In the genomic region with DNA sequence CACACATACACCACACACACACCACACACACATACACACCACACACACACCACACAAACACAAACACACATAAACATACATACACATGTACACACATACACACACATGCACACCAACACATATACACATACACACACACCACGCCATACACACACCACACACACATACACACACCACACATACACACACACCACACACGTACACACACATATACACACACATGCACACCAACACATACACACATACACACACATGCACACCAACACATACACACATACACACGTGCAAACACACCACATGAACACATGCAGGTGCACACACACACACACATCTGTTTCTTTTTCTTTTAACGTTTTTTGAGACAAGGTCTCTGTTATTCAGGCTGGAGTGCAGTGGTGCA, we compare ENCODE assay signal across 2 cellular contexts.
TF ChIP-seq lines count a peak whose summit lies in the region.

No MANE protein-coding gene starts in this region.

TF ChIP-seq in GM12891, 5 proteins besides CTCF, POLR2A, EP300 and RAD21:
- TF ChIP-seq PAX5 (IDR thresholded peaks at IDR 0.05; ENCODE audit: insufficient read depth, low read length, severe bottlenecking) (no peak), POLR2AphosphoS5 (IDR thresholded peaks at IDR 0.05; ENCODE audit: low read depth, low read length) (no peak), POU2F2 (IDR thresholded peaks at IDR 0.05; ENCODE audit: low read depth, low read length) (no peak), SPI1 (IDR thresholded peaks at IDR 0.05; ENCODE audit: low read depth, low read length) (no peak), TAF1 (IDR thresholded peaks at IDR 0.05; ENCODE audit: low read depth, low read length) (no peak)

TF ChIP-seq in H1, 55 proteins besides CTCF, POLR2A, EP300 and RAD21:
- TF ChIP-seq, protein P1, sequence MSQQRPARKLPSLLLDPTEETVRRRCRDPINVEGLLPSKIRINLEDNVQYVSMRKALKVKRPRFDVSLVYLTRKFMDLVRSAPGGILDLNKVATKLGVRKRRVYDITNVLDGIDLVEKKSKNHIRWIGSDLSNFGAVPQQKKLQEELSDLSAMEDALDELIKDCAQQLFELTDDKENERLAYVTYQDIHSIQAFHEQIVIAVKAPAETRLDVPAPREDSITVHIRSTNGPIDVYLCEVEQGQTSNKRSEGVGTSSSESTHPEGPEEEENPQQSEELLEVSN (IDR thresholded peaks at IDR 0.05): no peak
- no peak for TF ChIP-seq CEBPB (IDR thresholded peaks at IDR 0.05; ENCODE audit: low read depth, low read length)
- TF ChIP-seq KDM4A (IDR thresholded peaks at IDR 0.05; ENCODE audit: low read depth, low read length, severe bottlenecking): no peak
- no peak for TF ChIP-seq EGR1 (IDR thresholded peaks at IDR 0.05; ENCODE audit: borderline replicate concordance, low read depth, low read length)
- TF ChIP-seq RNF2 (IDR thresholded peaks at IDR 0.05; ENCODE audit: borderline replicate concordance, low read depth, low read length, missing control alignments, poor library complexity, severe bottlenecking): no peak
- no peak for TF ChIP-seq FOSL1 (IDR thresholded peaks at IDR 0.05; ENCODE audit: insufficient read depth, low read depth, low read length)
- TF ChIP-seq NANOG (IDR thresholded peaks at IDR 0.05; ENCODE audit: insufficient read depth, low read depth, low read length, poor library complexity, severe bottlenecking): no peak
- TF ChIP-seq TEAD4 (IDR thresholded peaks at IDR 0.05; ENCODE audit: low read depth, low read length): no peak
- no peak for TF ChIP-seq KDM1A (IDR thresholded peaks at IDR 0.05; ENCODE audit: borderline replicate concordance, low read length)
- no peak for TF ChIP-seq TAF1 (IDR thresholded peaks at IDR 0.05; ENCODE audit: low read depth, low read length)
- TF ChIP-seq, protein P2, sequence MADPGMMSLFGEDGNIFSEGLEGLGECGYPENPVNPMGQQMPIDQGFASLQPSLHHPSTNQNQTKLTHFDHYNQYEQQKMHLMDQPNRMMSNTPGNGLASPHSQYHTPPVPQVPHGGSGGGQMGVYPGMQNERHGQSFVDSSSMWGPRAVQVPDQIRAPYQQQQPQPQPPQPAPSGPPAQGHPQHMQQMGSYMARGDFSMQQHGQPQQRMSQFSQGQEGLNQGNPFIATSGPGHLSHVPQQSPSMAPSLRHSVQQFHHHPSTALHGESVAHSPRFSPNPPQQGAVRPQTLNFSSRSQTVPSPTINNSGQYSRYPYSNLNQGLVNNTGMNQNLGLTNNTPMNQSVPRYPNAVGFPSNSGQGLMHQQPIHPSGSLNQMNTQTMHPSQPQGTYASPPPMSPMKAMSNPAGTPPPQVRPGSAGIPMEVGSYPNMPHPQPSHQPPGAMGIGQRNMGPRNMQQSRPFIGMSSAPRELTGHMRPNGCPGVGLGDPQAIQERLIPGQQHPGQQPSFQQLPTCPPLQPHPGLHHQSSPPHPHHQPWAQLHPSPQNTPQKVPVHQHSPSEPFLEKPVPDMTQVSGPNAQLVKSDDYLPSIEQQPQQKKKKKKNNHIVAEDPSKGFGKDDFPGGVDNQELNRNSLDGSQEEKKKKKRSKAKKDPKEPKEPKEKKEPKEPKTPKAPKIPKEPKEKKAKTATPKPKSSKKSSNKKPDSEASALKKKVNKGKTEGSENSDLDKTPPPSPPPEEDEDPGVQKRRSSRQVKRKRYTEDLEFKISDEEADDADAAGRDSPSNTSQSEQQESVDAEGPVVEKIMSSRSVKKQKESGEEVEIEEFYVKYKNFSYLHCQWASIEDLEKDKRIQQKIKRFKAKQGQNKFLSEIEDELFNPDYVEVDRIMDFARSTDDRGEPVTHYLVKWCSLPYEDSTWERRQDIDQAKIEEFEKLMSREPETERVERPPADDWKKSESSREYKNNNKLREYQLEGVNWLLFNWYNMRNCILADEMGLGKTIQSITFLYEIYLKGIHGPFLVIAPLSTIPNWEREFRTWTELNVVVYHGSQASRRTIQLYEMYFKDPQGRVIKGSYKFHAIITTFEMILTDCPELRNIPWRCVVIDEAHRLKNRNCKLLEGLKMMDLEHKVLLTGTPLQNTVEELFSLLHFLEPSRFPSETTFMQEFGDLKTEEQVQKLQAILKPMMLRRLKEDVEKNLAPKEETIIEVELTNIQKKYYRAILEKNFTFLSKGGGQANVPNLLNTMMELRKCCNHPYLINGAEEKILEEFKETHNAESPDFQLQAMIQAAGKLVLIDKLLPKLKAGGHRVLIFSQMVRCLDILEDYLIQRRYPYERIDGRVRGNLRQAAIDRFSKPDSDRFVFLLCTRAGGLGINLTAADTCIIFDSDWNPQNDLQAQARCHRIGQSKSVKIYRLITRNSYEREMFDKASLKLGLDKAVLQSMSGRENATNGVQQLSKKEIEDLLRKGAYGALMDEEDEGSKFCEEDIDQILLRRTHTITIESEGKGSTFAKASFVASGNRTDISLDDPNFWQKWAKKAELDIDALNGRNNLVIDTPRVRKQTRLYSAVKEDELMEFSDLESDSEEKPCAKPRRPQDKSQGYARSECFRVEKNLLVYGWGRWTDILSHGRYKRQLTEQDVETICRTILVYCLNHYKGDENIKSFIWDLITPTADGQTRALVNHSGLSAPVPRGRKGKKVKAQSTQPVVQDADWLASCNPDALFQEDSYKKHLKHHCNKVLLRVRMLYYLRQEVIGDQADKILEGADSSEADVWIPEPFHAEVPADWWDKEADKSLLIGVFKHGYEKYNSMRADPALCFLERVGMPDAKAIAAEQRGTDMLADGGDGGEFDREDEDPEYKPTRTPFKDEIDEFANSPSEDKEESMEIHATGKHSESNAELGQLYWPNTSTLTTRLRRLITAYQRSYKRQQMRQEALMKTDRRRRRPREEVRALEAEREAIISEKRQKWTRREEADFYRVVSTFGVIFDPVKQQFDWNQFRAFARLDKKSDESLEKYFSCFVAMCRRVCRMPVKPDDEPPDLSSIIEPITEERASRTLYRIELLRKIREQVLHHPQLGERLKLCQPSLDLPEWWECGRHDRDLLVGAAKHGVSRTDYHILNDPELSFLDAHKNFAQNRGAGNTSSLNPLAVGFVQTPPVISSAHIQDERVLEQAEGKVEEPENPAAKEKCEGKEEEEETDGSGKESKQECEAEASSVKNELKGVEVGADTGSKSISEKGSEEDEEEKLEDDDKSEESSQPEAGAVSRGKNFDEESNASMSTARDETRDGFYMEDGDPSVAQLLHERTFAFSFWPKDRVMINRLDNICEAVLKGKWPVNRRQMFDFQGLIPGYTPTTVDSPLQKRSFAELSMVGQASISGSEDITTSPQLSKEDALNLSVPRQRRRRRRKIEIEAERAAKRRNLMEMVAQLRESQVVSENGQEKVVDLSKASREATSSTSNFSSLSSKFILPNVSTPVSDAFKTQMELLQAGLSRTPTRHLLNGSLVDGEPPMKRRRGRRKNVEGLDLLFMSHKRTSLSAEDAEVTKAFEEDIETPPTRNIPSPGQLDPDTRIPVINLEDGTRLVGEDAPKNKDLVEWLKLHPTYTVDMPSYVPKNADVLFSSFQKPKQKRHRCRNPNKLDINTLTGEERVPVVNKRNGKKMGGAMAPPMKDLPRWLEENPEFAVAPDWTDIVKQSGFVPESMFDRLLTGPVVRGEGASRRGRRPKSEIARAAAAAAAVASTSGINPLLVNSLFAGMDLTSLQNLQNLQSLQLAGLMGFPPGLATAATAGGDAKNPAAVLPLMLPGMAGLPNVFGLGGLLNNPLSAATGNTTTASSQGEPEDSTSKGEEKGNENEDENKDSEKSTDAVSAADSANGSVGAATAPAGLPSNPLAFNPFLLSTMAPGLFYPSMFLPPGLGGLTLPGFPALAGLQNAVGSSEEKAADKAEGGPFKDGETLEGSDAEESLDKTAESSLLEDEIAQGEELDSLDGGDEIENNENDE (IDR thresholded peaks at IDR 0.05; ENCODE audit: insufficient replicate concordance, low read length): no peak
- TF ChIP-seq SIRT6 (IDR thresholded peaks at IDR 0.05; ENCODE audit: low read length): no peak
